In genomic region chr13:37475151-37475550, GRCh38 we compare ENCODE assay signal across 23 cellular contexts.
DNase-seq lines count a peak whose midpoint lies in the region; ATAC-seq and TF ChIP-seq lines count a peak whose summit lies in the region.
"Had no signal": no experiment of that assay in that cellular context is flagged by ENCODE, and none has a peak within 500 bp of the region (broad histone marks: within the 10 kb centered on the region; RNA-seq: fewer than 3 reads in every experiment).

No MANE protein-coding gene starts in this region.

- H3K4me2 ChIP-seq in GM23338: no peak overlapping the region; the same call in 1 of the 2 replicates
- no peak overlapping the region for H3K4me2 ChIP-seq in mesenchymal stem cell (ENCODE audit: low read length, poor library complexity, severe bottlenecking)

- H3K4me3 ChIP-seq in GM23338 (no peak overlapping the region), mesenchymal stem cell (ENCODE audit: insufficient read depth in 1 of 2, low read depth in 1 of 2, low read length in 2 of 2) (no peak overlapping the region), left ventricle myocardium inferior (no peak overlapping the region)

- H2BK5ac ChIP-seq in mesenchymal stem cell (ENCODE audit: low read depth, low read length, poor library complexity, severe bottlenecking): no peak overlapping the region

- intact Hi-C loops in left ventricle myocardium inferior (cut with micrococcal nuclease): no loop called here

- no peak overlapping the region for H2AK5ac ChIP-seq in mesenchymal stem cell (ENCODE audit: low read length, severe bottlenecking)

- no peak overlapping the region for H2BK12ac ChIP-seq in mesenchymal stem cell (ENCODE audit: low read length in 2 of 2)

- no peak overlapping the region for H4K91ac ChIP-seq in mesenchymal stem cell (ENCODE audit: low read length)

- H2BK120ac ChIP-seq in mesenchymal stem cell (ENCODE audit: low read depth, low read length): peak overlapping the region; percentile 77

- H3K27ac ChIP-seq in GM23338 (ENCODE audit: low read depth) (no peak overlapping the region), mesenchymal stem cell (ENCODE audit: low read length, poor library complexity, severe bottlenecking) (no peak overlapping the region), left ventricle myocardium inferior (replicated peaks) (no peak overlapping the region)
- H3K27ac ChIP-seq: C4-2B, HL-60, RWPE1 had no signal

- no peaks in the 10 kb centered on the region for H3K4me1 ChIP-seq in GM23338 (ENCODE audit: insufficient read depth)
- H3K4me1 ChIP-seq in mesenchymal stem cell (ENCODE audit: control insufficient read depth, insufficient read depth, low read depth, low read length): no peaks in the 10 kb centered on the region
- H3K4me1 ChIP-seq in left ventricle myocardium inferior: no peaks in the 10 kb centered on the region

- H3K27me3 Mint-ChIP-seq in GM23338 (ENCODE audit: insufficient read depth, low read depth, poor library complexity) (no peaks in the 10 kb centered on the region), chondrocyte (ENCODE audit: low read depth) (no peaks in the 10 kb centered on the region)
- no peaks in the 10 kb centered on the region for H3K27me3 Mint-ChIP-seq in stimulated activated naive CD8-positive, alpha-beta T cell treated with anti-CD3 and anti-CD28 coated beads, Interleukin-15, amount 100 ng/mL, for 72 hours
- H3K27me3 Mint-ChIP-seq: B cell had no signal

- H3K18ac ChIP-seq in mesenchymal stem cell (ENCODE audit: low read depth in 1 of 2, low read length in 2 of 2): no peak overlapping the region

- DNase-seq in GM23338 (ENCODE audit: low spot score) (peak; percentile 31), chondrocyte (ENCODE audit: low spot score) (no peak), mesenchymal stem cell (peak; percentile 51), left ventricle myocardium inferior (no peak), germinal center (ENCODE audit: low spot score) (no peak)
- no peak for DNase-seq in stimulated activated naive CD8-positive, alpha-beta T cell treated with anti-CD3 and anti-CD28 coated beads, Interleukin-15, amount 100 ng/mL, for 72 hours
- DNase-seq: CD8-positive, alpha-beta T cell; DMS 273 treated with DMSO at 0.1 percent for 48 hours; DMS79; HCEC 1CT; NCI-H1092; NCI-H1417 treated with DMSO at 0.1 percent for 48 hours; NCI-H1694 treated with DMSO at 0.1 percent for 48 hours; NCI-H2081; NCI-H2227 treated with DMSO at 0.1 percent for 48 hours; NCI-H510A; SHP77 had no signal

- H2AFZ ChIP-seq in GM23338 (no peak overlapping the region), mesenchymal stem cell (ENCODE audit: low read depth, low read length) (no peak overlapping the region)

- H3K23ac ChIP-seq in mesenchymal stem cell (ENCODE audit: low read length in 2 of 2): no peak overlapping the region

- no peaks in the 10 kb centered on the region for H3K79me1 ChIP-seq in mesenchymal stem cell (replicated peaks; ENCODE audit: low read length, poor library complexity, severe bottlenecking)

- H3K4me3 Mint-ChIP-seq in GM23338 (no peak overlapping the region), chondrocyte (ENCODE audit: unreplicated experiment) (no peak overlapping the region)
- H3K4me3 Mint-ChIP-seq in stimulated activated naive CD8-positive, alpha-beta T cell treated with anti-CD3 and anti-CD28 coated beads, Interleukin-15, amount 100 ng/mL, for 72 hours: no peak overlapping the region
- H3K4me3 Mint-ChIP-seq: B cell; CD8-positive, alpha-beta T cell had no signal

- H3K14ac ChIP-seq in mesenchymal stem cell (ENCODE audit: low read length in 2 of 2): no peak overlapping the region

- H3F3A ChIP-seq in GM23338 (replicated peaks; ENCODE audit: low read depth): no peaks in the 10 kb centered on the region

- H3K9me2 ChIP-seq in GM23338 (ENCODE audit: insufficient read depth): no peaks in the 10 kb centered on the region

- H4K8ac ChIP-seq in mesenchymal stem cell (ENCODE audit: low read length): no peak overlapping the region

- H3K36me3 Mint-ChIP-seq in GM23338 (ENCODE audit: low read depth) (no peaks in the 10 kb centered on the region), chondrocyte (ENCODE audit: low read depth) (peaks cover 1% of the 10 kb centered on the region)
- H3K36me3 Mint-ChIP-seq: CD8-positive, alpha-beta T cell had no signal

- H3K9ac ChIP-seq in mesenchymal stem cell (ENCODE audit: low read length): no peak overlapping the region

- H3K36me3 ChIP-seq in GM23338 (ENCODE audit: insufficient read depth): no peaks in the 10 kb centered on the region
- H3K36me3 ChIP-seq in mesenchymal stem cell (ENCODE audit: control insufficient read depth in 1 of 2, insufficient read depth in 2 of 2, low read depth in 1 of 2, low read length in 2 of 2): no peaks in the 10 kb centered on the region
- no peaks in the 10 kb centered on the region for H3K36me3 ChIP-seq in left ventricle myocardium inferior

- H3K27me3 ChIP-seq in GM23338 (ENCODE audit: insufficient read depth) (no peaks in the 10 kb centered on the region; the same call in 1 of the 2 replicates), mesenchymal stem cell (ENCODE audit: control insufficient read depth in 1 of 2, insufficient read depth in 1 of 2, low read length in 2 of 2) (no peaks in the 10 kb centered on the region), left ventricle myocardium inferior (ENCODE audit: low read depth) (no peaks in the 10 kb centered on the region)

- H3K9me3 ChIP-seq in mesenchymal stem cell (ENCODE audit: control insufficient read depth, low read length): no peaks in the 10 kb centered on the region
- H3K9me3 ChIP-seq in left ventricle myocardium inferior (replicated peaks): no peaks in the 10 kb centered on the region

- ATAC-seq in GM23338 (no peak), GM18502 (IDR thresholded peaks at IDR 0.05; ENCODE audit: poor library complexity, unreplicated experiment) (no peak)
- no peak for ATAC-seq in stimulated activated naive CD8-positive, alpha-beta T cell treated with anti-CD3 and anti-CD28 coated beads, Interleukin-15, amount 100 ng/mL, for 72 hours
- ATAC-seq: CD8-positive, alpha-beta T cell; Panc1 had no signal

- H3K9me3 Mint-ChIP-seq in GM23338 (no peaks in the 10 kb centered on the region; the same call in 2 of the 3 replicates), chondrocyte (ENCODE audit: low read depth) (no peaks in the 10 kb centered on the region)
- H3K9me3 Mint-ChIP-seq in stimulated activated naive CD8-positive, alpha-beta T cell treated with anti-CD3 and anti-CD28 coated beads, Interleukin-15, amount 100 ng/mL, for 72 hours: peaks cover 0 to 6% of the 10 kb centered on the region in 2 donors

- H3K79me2 ChIP-seq in GM23338 (replicated peaks; ENCODE audit: insufficient read depth): no peaks in the 10 kb centered on the region

- H3K27ac Mint-ChIP-seq in GM23338 (no peak overlapping the region), chondrocyte (ENCODE audit: unreplicated experiment) (peak overlapping the region; percentile 88)
- H3K27ac Mint-ChIP-seq in stimulated activated naive CD8-positive, alpha-beta T cell treated with anti-CD3 and anti-CD28 coated beads, Interleukin-15, amount 100 ng/mL, for 72 hours: no peak overlapping the region
- H3K27ac Mint-ChIP-seq: B cell; CD8-positive, alpha-beta T cell had no signal

- H2BK15ac ChIP-seq in mesenchymal stem cell (ENCODE audit: low read depth, poor library complexity, severe bottlenecking): no peak overlapping the region

- WGBS in mesenchymal stem cell: 35% methylated on average over 2 of the region's 2 CpGs

- TF ChIP-seq CTCF in GM23338 (conservative IDR thresholded peaks at IDR 0.05; ENCODE audit: low read depth in 2 of 2) (no peak), chondrocyte (IDR thresholded peaks at IDR 0.05) (no peak), left ventricle myocardium inferior (IDR thresholded peaks at IDR 0.05; ENCODE audit: borderline replicate concordance) (no peak)

- H3K4me1 Mint-ChIP-seq in GM23338 (peaks cover 10% of the 10 kb centered on the region), chondrocyte (ENCODE audit: low read depth) (peaks cover 48% of the 10 kb centered on the region)
- no peaks in the 10 kb centered on the region for H3K4me1 Mint-ChIP-seq in stimulated activated naive CD8-positive, alpha-beta T cell treated with anti-CD3 and anti-CD28 coated beads, Interleukin-15, amount 100 ng/mL, for 72 hours
- H3K4me1 Mint-ChIP-seq: B cell had no signal

- no peak overlapping the region for H3K4ac ChIP-seq in mesenchymal stem cell (ENCODE audit: low read depth in 1 of 2, low read length in 2 of 2)

- no peaks in the 10 kb centered on the region for H4K20me1 ChIP-seq in GM23338 (replicated peaks; ENCODE audit: insufficient read depth)

TF ChIP-seq in GM23338, 12 proteins besides CTCF, POLR2A, EP300 and RAD21:
- TF ChIP-seq ZNF114 (CRISPR knock-in tag; IDR thresholded peaks at IDR 0.05) (no peak), ETS1 (IDR thresholded peaks at IDR 0.05) (no peak), EZH2 (IDR thresholded peaks at IDR 0.05; ENCODE audit: low read depth, unreplicated experiment) (no peak), JUNB (IDR thresholded peaks at IDR 0.05; ENCODE audit: unreplicated experiment) (no peak)

Comparison
In these comparisons a context has a peak if more than half of its experiments do, and no peak if none do; other contexts are left out.
1. DNase-seq: peak in GM23338 (single experiment) and mesenchymal stem cell (single experiment); none in chondrocyte (single experiment), left ventricle myocardium inferior (single experiment), stimulated activated naive CD8-positive, alpha-beta T cell treated with anti-CD3 and anti-CD28 coated beads, Interleukin-15, amount 100 ng/mL, for 72 hours (0 of 2) and germinal center (single experiment).